Comparison of ENCODE assay signal across 22 cellular contexts in the genomic region with DNA sequence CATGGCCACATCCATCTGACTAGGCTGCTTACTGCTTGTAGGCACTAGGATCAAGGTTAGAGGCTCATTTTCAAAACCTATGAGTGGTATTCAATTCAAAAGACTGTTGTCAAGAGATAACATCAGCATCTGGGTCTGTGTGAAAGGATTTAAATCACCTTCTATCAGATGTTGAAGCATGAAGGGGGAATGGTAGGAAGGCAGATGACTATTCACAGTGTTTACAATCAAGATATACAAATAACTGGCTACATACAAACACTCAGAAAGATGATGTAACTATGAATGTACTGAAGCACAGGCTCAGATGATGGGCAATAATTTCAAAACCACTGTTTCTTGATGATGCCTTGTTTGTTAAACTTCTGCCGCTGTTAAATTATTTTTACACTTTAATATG.
DNase-seq lines count a peak whose midpoint lies in the region; ATAC-seq, FAIRE-seq and TF ChIP-seq lines count a peak whose summit lies in the region.
"Had no signal": no experiment of that assay in that cellular context is flagged by ENCODE, and none has a peak within 500 bp of the region (broad histone marks: within the 10 kb centered on the region; RNA-seq: fewer than 3 reads in every experiment).

No MANE protein-coding gene starts in this region.

- H3K9me3 ChIP-seq in A549: no peaks in the 10 kb centered on the region
- H3K9me3 ChIP-seq: gastrocnemius medialis, mucosa of descending colon, neutrophil had no signal

- FAIRE-seq in A549 (lab: Jason Lieb, UNC): no peak
- FAIRE-seq: endometrium had no signal

- DNase-seq in A549 (ENCODE audit: low read depth in 1 of 2, low spot score in 1 of 2): no peak
- peak; percentile 16 for DNase-seq in H4 (ENCODE audit: low spot score)
- no peak for DNase-seq in glutamatergic neuron
- DNase-seq in C1 segment of cervical spinal cord (lab: John Stamatoyannopoulos, UW): no peak
- no peak for DNase-seq in HK-2 (ENCODE audit: unreplicated experiment)
- DNase-seq in head of caudate nucleus: no peak
- DNase-seq: activated CD4-positive, alpha-beta T cell treated with anti-CD3 and anti-CD28 coated beads, Interleukin-2, amount 50 U/mL, for 48 hours; activated naive CD4-positive, alpha-beta T cell treated with anti-CD3 and anti-CD28 coated beads for 36 hours; CD4-positive, alpha-beta memory T cell; DMS79 treated with DMSO at 0.1 percent for 48 hours; gastrocnemius medialis; H9; mucosa of descending colon; NCI-H1048; NCI-H2081 treated with DMSO at 0.1 percent for 48 hours; NCI-H524 treated with DMSO at 0.1 percent for 48 hours; stimulated activated CD4-positive, alpha-beta T cell treated with anti-CD3 and anti-CD28 coated beads, Interleukin-12 subunit alpha, Interleukin-12 subunit beta, amount 100 ng/mL, for 4 hours; stimulated activated CD8-positive, alpha-beta memory T cell treated with anti-CD3 and anti-CD28 coated beads, Interleukin-4, amount 100 ng/mL, for 48 hours had no signal

- no peaks in the 10 kb centered on the region for H3K27me3 Mint-ChIP-seq in activated T-helper 17 cell treated with anti-CD3 and anti-CD28 coated beads, Interleukin-2, amount 50 U/mL, for 72 hours
- H3K27me3 Mint-ChIP-seq in glutamatergic neuron (ENCODE audit: unreplicated experiment): peaks cover 9% of the 10 kb centered on the region
- H3K27me3 Mint-ChIP-seq: CD4-positive, alpha-beta memory T cell had no signal

- WGBS in A549 (ENCODE audit: missing lambda C conversion rate): 85% methylated on average over 1 of the region's 1 CpG

- CTCF ChIA-PET in A549 (lab: Yijun Ruan, JAX): interaction anchor here (1.3 to 1.7 kb wide), 3 partner anchors 138 to 282 kb away, joined by 3 to 6 read pairs (median 4); no protein-coding TSS in a partner anchor

- no peak for TF ChIP-seq EP300 in A549 (IDR thresholded peaks at IDR 0.05)

- TF ChIP-seq RAD21 in A549 (conservative IDR thresholded peaks at IDR 0.05 in 1 of 2, IDR thresholded peaks at IDR 0.05 in 1 of 2): no peak

- no peak overlapping the region for H3K27ac ChIP-seq in A549
- H3K27ac ChIP-seq: gastrocnemius medialis, neutrophil had no signal

- no peaks in the 10 kb centered on the region for H3K36me3 Mint-ChIP-seq in activated T-helper 17 cell treated with anti-CD3 and anti-CD28 coated beads, Interleukin-2, amount 50 U/mL, for 72 hours (ENCODE audit: low read depth)
- no peaks in the 10 kb centered on the region for H3K36me3 Mint-ChIP-seq in glutamatergic neuron (ENCODE audit: unreplicated experiment)
- H3K36me3 Mint-ChIP-seq: CD4-positive, alpha-beta memory T cell had no signal

- POLR2A ChIA-PET in A549 (lab: Yijun Ruan, JAX): no interaction called here

- intact Hi-C loops in head of caudate nucleus (cut with DNase I): loop anchor here (10.0 kb wide), 2 partner anchors 108 to 158 kb away; no protein-coding TSS in a partner anchor

- H3K4me1 ChIP-seq in A549: peaks cover 58% of the 10 kb centered on the region

- no peak overlapping the region for H3K4me3 ChIP-seq in A549
- H3K4me3 ChIP-seq: gastrocnemius medialis, mucosa of descending colon had no signal

- peak overlapping the region; percentile 3; the same call in 1 of the 3 replicates for H3K4me2 ChIP-seq in A549

- ATAC-seq in A549: no peak
- peak; percentile 18 for ATAC-seq in activated T-helper 17 cell treated with anti-CD3 and anti-CD28 coated beads, Interleukin-2, amount 50 U/mL, for 72 hours (replicated peaks)
- ATAC-seq in GM18861 (IDR thresholded peaks at IDR 0.05; ENCODE audit: unreplicated experiment): no peak
- ATAC-seq: gastrocnemius medialis, mucosa of descending colon had no signal

- no peak overlapping the region for H3K4me3 Mint-ChIP-seq in activated T-helper 17 cell treated with anti-CD3 and anti-CD28 coated beads, Interleukin-2, amount 50 U/mL, for 72 hours
- H3K4me3 Mint-ChIP-seq in glutamatergic neuron (ENCODE audit: unreplicated experiment): no peak overlapping the region
- H3K4me3 Mint-ChIP-seq: activated naive CD4-positive, alpha-beta T cell treated with anti-CD3 and anti-CD28 coated beads for 36 hours; CD4-positive, alpha-beta memory T cell; H9 had no signal

- no peaks in the 10 kb centered on the region for H3K4me1 Mint-ChIP-seq in activated T-helper 17 cell treated with anti-CD3 and anti-CD28 coated beads, Interleukin-2, amount 50 U/mL, for 72 hours
- peaks cover 36% of the 10 kb centered on the region for H3K4me1 Mint-ChIP-seq in glutamatergic neuron (ENCODE audit: low read depth, unreplicated experiment)

- no peak for TF ChIP-seq CTCF in A549 (IDR thresholded peaks at IDR 0.05)
- no peak for TF ChIP-seq CTCF in glutamatergic neuron (IDR thresholded peaks at IDR 0.05; ENCODE audit: partially characterized antibody, unreplicated experiment)

- H3K27ac Mint-ChIP-seq in activated T-helper 17 cell treated with anti-CD3 and anti-CD28 coated beads, Interleukin-2, amount 50 U/mL, for 72 hours: no peak overlapping the region
- peak overlapping the region; percentile 70 for H3K27ac Mint-ChIP-seq in glutamatergic neuron (ENCODE audit: unreplicated experiment)
- H3K27ac Mint-ChIP-seq: activated naive CD4-positive, alpha-beta T cell treated with anti-CD3 and anti-CD28 coated beads for 36 hours; CD4-positive, alpha-beta memory T cell had no signal

- no peak for TF ChIP-seq POLR2A in A549 (IDR thresholded peaks at IDR 0.05; ENCODE audit: low read length)

- no peaks in the 10 kb centered on the region for H3K9me3 Mint-ChIP-seq in activated T-helper 17 cell treated with anti-CD3 and anti-CD28 coated beads, Interleukin-2, amount 50 U/mL, for 72 hours
- peaks cover 12% of the 10 kb centered on the region for H3K9me3 Mint-ChIP-seq in glutamatergic neuron (ENCODE audit: unreplicated experiment)
- H3K9me3 Mint-ChIP-seq: activated naive CD4-positive, alpha-beta T cell treated with anti-CD3 and anti-CD28 coated beads for 36 hours; CD4-positive, alpha-beta memory T cell; H9 had no signal

TF ChIP-seq in A549, 52 proteins besides CTCF, POLR2A, EP300 and RAD21 (continues in another document):
- TF ChIP-seq, protein P1, sequence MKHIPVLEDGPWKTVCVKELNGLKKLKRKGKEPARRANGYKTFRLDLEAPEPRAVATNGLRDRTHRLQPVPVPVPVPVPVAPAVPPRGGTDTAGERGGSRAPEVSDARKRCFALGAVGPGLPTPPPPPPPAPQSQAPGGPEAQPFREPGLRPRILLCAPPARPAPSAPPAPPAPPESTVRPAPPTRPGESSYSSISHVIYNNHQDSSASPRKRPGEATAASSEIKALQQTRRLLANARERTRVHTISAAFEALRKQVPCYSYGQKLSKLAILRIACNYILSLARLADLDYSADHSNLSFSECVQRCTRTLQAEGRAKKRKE (CRISPR knock-in tag; IDR thresholded peaks at IDR 0.05; ENCODE audit: low read depth): no peak
- TF ChIP-seq, protein P2, sequence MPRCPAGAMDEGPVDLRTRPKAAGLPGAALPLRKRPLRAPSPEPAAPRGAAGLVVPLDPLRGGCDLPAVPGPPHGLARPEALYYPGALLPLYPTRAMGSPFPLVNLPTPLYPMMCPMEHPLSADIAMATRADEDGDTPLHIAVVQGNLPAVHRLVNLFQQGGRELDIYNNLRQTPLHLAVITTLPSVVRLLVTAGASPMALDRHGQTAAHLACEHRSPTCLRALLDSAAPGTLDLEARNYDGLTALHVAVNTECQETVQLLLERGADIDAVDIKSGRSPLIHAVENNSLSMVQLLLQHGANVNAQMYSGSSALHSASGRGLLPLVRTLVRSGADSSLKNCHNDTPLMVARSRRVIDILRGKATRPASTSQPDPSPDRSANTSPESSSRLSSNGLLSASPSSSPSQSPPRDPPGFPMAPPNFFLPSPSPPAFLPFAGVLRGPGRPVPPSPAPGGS (IDR thresholded peaks at IDR 0.05): no peak
- TF ChIP-seq NPAS2 (CRISPR knock-in tag; IDR thresholded peaks at IDR 0.05; ENCODE audit: borderline replicate concordance) (no peak), CHD4 (IDR thresholded peaks at IDR 0.05; ENCODE audit: borderline replicate concordance) (no peak), CEBPB (IDR thresholded peaks at IDR 0.05) (no peak), MYC (IDR thresholded peaks at IDR 0.05; ENCODE audit: borderline replicate concordance, low read length) (no peak), HOXB13 (CRISPR knock-in tag; IDR thresholded peaks at IDR 0.05; ENCODE audit: low read depth) (no peak), MAFK (IDR thresholded peaks at IDR 0.05; ENCODE audit: partially characterized antibody) (no peak), FOSB (CRISPR knock-in tag; IDR thresholded peaks at IDR 0.05) (no peak)
- TF ChIP-seq, protein P3, sequence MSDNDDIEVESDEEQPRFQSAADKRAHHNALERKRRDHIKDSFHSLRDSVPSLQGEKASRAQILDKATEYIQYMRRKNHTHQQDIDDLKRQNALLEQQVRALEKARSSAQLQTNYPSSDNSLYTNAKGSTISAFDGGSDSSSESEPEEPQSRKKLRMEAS (IDR thresholded peaks at IDR 0.05): no peak
- TF ChIP-seq, protein P4, sequence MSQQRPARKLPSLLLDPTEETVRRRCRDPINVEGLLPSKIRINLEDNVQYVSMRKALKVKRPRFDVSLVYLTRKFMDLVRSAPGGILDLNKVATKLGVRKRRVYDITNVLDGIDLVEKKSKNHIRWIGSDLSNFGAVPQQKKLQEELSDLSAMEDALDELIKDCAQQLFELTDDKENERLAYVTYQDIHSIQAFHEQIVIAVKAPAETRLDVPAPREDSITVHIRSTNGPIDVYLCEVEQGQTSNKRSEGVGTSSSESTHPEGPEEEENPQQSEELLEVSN (IDR thresholded peaks at IDR 0.05; ENCODE audit: borderline replicate concordance, low read depth): no peak
- TF ChIP-seq, protein P5, sequence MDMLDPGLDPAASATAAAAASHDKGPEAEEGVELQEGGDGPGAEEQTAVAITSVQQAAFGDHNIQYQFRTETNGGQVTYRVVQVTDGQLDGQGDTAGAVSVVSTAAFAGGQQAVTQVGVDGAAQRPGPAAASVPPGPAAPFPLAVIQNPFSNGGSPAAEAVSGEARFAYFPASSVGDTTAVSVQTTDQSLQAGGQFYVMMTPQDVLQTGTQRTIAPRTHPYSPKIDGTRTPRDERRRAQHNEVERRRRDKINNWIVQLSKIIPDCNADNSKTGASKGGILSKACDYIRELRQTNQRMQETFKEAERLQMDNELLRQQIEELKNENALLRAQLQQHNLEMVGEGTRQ (IDR thresholded peaks at IDR 0.05): no peak
- TF ChIP-seq, protein P6, sequence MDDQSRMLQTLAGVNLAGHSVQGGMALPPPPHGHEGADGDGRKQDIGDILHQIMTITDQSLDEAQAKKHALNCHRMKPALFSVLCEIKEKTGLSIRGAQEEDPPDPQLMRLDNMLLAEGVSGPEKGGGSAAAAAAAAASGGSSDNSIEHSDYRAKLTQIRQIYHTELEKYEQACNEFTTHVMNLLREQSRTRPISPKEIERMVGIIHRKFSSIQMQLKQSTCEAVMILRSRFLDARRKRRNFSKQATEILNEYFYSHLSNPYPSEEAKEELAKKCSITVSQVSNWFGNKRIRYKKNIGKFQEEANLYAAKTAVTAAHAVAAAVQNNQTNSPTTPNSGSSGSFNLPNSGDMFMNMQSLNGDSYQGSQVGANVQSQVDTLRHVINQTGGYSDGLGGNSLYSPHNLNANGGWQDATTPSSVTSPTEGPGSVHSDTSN (IDR thresholded peaks at IDR 0.05): no peak
- TF ChIP-seq, protein P7, sequence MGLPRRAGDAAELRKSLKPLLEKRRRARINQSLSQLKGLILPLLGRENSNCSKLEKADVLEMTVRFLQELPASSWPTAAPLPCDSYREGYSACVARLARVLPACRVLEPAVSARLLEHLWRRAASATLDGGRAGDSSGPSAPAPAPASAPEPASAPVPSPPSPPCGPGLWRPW (IDR thresholded peaks at IDR 0.05): no peak
